8 cellular contexts compared by ENCODE assay signal in the genomic region with DNA sequence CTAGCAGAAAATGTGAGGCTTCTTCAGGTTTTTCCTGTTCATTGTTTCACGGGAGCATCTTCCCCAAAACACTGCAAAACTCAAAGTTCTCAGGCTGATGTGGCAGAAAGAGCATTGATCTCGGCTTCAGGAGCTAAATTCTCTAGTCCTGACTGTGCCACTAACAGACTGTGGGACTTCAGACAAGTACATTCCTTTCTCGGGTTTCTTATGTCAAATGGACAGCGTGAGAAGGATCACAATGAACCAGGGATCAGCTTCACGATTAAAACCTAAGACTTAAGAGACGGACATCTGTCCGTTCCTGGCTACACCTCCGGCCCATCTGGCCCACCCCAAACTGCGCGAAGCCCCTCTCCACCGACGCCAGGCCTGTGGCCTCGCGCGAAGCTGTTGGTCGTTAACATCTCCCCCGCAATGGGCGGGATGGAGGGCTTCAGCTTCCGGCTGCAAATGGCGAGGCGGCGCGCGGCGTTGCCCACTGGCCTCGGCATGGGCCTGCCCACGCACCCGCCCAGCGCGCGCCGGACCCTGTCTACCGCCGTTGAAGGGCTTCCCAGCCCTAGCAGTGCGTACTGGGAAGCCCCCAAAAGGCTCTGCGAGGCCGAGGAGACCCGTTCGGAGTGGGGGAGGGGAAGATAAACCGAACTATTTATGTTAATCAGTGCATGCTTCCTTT. TPM values are rescaled to one million over a fixed set of nuclear protein-coding genes. Genes with fewer than 3 reads are reported as not detected.
DNase-seq lines count a peak whose midpoint lies in the region; FAIRE-seq and TF ChIP-seq lines count a peak whose summit lies in the region.

No MANE protein-coding gene starts in this region.

- H3K9ac ChIP-seq in GM23248, result peak overlapping the region; percentile 94
- H3K9ac ChIP-seq in astrocyte (ENCODE audit: low read length), result peak overlapping the region; percentile 96

- H3K36me3 ChIP-seq in GM23248 (ENCODE audit: low read depth), result 0 out of 2 replicates have a peak, but pooled peaks cover 6% of the 10 kb centered on the region
- no peaks in the 10 kb centered on the region for H3K36me3 ChIP-seq in astrocyte (ENCODE audit: insufficient read depth, low read length)

- H3K36me3 Mint-ChIP-seq in astrocyte (ENCODE audit: low read depth, unreplicated experiment), result peaks cover 2% of the 10 kb centered on the region

- H3K27me3 Mint-ChIP-seq in astrocyte (ENCODE audit: low read depth, unreplicated experiment), result no peaks in the 10 kb centered on the region

- no peaks in the 10 kb centered on the region for H3K9me2 ChIP-seq in GM23248 (ENCODE audit: insufficient read depth)

- H3K79me2 ChIP-seq in GM23248 (ENCODE audit: insufficient read depth) (peaks cover 44% of the 10 kb centered on the region), astrocyte (ENCODE audit: insufficient read depth, low read length) (peaks cover 42% of the 10 kb centered on the region)

- DNase-seq in NCI-H146 treated with DMSO at 0.1 percent for 48 hours (lab: John Stamatoyannopoulos, UW; ENCODE audit: unreplicated experiment) (peak; percentile 85), NCI-H146 (lab: John Stamatoyannopoulos, UW) (no peak), GM23248 (peak; percentile 88), NCI-H1048 (lab: John Stamatoyannopoulos, UW) (peak; percentile 75), astrocyte (ENCODE audit: low read depth) (peak; percentile 79), iris pigment epithelial cell (ENCODE audit: low read depth) (peak; percentile 78)
- DNase-seq in stimulated activated CD4-positive, alpha-beta T cell treated with anti-CD3 and anti-CD28 coated beads, Interleukin-15, amount 100 ng/mL, for 24 hours, result peak; percentile 80
- DNase-seq in activated effector memory CD4-positive, alpha-beta T cell treated with anti-CD3 and anti-CD28 coated beads, Interleukin-2, amount 50 U/mL, for 16 hours, result no peak

- no peak for TF ChIP-seq CTCF in astrocyte (IDR thresholded peaks at IDR 0.05; ENCODE audit: insufficient read depth, low read depth, low read length)

- in situ Hi-C loops in GM23248 (cut with MboI), result no loop called here

- H3F3A ChIP-seq in GM23248 (ENCODE audit: insufficient read depth), result peaks cover 8% of the 10 kb centered on the region

- H3K9me3 ChIP-seq in GM23248 (ENCODE audit: low read depth), result no peaks in the 10 kb centered on the region
- no peaks in the 10 kb centered on the region for H3K9me3 ChIP-seq in astrocyte (ENCODE audit: insufficient read depth, low read depth, low read length)

- H3K4me3 Mint-ChIP-seq in astrocyte (ENCODE audit: unreplicated experiment), result peak overlapping the region; percentile 92

- peaks cover 16% of the 10 kb centered on the region for H3K4me1 Mint-ChIP-seq in astrocyte (ENCODE audit: low read depth, unreplicated experiment)

- H3K4me2 ChIP-seq in GM23248 (ENCODE audit: unreplicated experiment) (peak overlapping the region; percentile 97), astrocyte (ENCODE audit: low read length) (peak overlapping the region; percentile 93)

- peak overlapping the region; percentile 97 for H2AFZ ChIP-seq in GM23248
- peak overlapping the region; percentile 88 for H2AFZ ChIP-seq in astrocyte (ENCODE audit: low read depth, low read length)

- no peaks in the 10 kb centered on the region for H4K20me1 ChIP-seq in GM23248 (ENCODE audit: insufficient read depth)
- peaks cover 20% of the 10 kb centered on the region for H4K20me1 ChIP-seq in astrocyte (ENCODE audit: insufficient read depth, low read length)

- H3K4me3 ChIP-seq in GM23248 (peak overlapping the region; percentile 96), astrocyte (ENCODE audit: insufficient read depth, low read depth, low read length) (peak overlapping the region; percentile 90)

- peaks cover 15% of the 10 kb centered on the region for H3K4me1 ChIP-seq in GM23248 (ENCODE audit: insufficient read depth)
- peaks cover 14% of the 10 kb centered on the region for H3K4me1 ChIP-seq in astrocyte (ENCODE audit: insufficient read depth, low read length)

- WGBS in GM23248 (ENCODE audit: low coverage in 1 of 2, low lambda C conversion rate in 2 of 2, missing lambda C conversion rate in 2 of 2), 2 experiments, result 2 to 3% methylated on average over 39 to 40 of the region's 40 CpGs

- peak overlapping the region; percentile 99 for H3K27ac Mint-ChIP-seq in astrocyte (ENCODE audit: unreplicated experiment)

- H3K27me3 ChIP-seq in GM23248 (replicated peaks; ENCODE audit: insufficient read depth) (no peaks in the 10 kb centered on the region), astrocyte (ENCODE audit: insufficient read depth, low read length) (no peaks in the 10 kb centered on the region)

- FAIRE-seq in astrocyte (lab: Jason Lieb, UNC), result no peak

- H3K27ac ChIP-seq in GM23248 (peak overlapping the region; percentile 98), astrocyte (ENCODE audit: low read depth, low read length) (peak overlapping the region; percentile 98)

- no peaks in the 10 kb centered on the region for H3K9me3 Mint-ChIP-seq in astrocyte (ENCODE audit: unreplicated experiment)

RNA-seq across cellular contexts. Expression of gene DDX50, which starts 0.5 kb away (rescaled TPM):
- total RNA-seq in GM23248 (2014; rRNA removed; shearing (Covaris generic)), result 49.0 and 63.4 TPM in 2 replicates
- polyA plus RNA-seq in GM23248 (2016; fragmentation: Nextera tagmentation; extraction: Ambion mirVana), result 40.4 and 43.6 TPM in 2 replicates
- total RNA-seq in astrocyte, result 34.2 and 37.1 TPM in 2 replicates

RNA-seq across cellular contexts. Expression of gene DDX21, which starts 55.4 kb away (rescaled TPM):
- 68.2 and 77.8 TPM in 2 replicates for total RNA-seq in GM23248 (2014; rRNA removed; shearing (Covaris generic))
- polyA plus RNA-seq in GM23248 (2016; fragmentation: Nextera tagmentation; extraction: Ambion mirVana), result 24.1 and 24.7 TPM in 2 replicates
- 116 and 125 TPM in 2 replicates for total RNA-seq in astrocyte

Comparison
In these comparisons a context has a peak if more than half of its experiments do, and no peak if none do; other contexts are left out.
1. DNase-seq: peak in NCI-H146 treated with DMSO at 0.1 percent for 48 hours (single experiment), GM23248 (single experiment), NCI-H1048 (single experiment), astrocyte (single experiment), iris pigment epithelial cell (single experiment) and stimulated activated CD4-positive, alpha-beta T cell treated with anti-CD3 and anti-CD28 coated beads, Interleukin-15, amount 100 ng/mL, for 24 hours (single experiment); none in NCI-H146 (single experiment) and activated effector memory CD4-positive, alpha-beta T cell treated with anti-CD3 and anti-CD28 coated beads, Interleukin-2, amount 50 U/mL, for 16 hours (single experiment).